21 cellular contexts compared by ENCODE assay signal in the genomic region with DNA sequence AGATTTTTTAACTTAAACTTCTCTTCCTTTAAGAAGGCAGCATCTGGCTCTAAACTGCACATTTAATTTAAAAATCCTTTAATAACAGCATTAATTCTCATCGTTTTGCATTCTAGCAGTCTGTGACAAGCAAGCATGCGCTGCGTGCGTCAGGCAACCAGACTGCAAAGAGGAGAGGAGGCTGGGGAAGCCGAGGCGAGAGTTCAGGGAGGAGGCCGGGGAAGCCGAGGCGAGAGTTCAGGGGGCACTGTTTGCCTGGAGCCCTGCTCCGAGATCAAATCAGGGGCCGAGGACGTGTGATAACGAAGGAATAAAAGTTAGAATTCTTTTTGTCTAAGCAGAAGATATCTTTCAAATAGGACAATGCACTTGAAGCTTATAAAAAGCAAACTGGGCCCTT.
DNase-seq lines count a peak whose midpoint lies in the region; ATAC-seq and TF ChIP-seq lines count a peak whose summit lies in the region.
"Had no signal": no experiment of that assay in that cellular context is flagged by ENCODE, and none has a peak within 500 bp of the region (broad histone marks: within the 10 kb centered on the region; RNA-seq: fewer than 3 reads in every experiment).

No MANE protein-coding gene starts in this region.

- H3K9me3 ChIP-seq in left ventricle myocardium inferior (replicated peaks) = no peaks in the 10 kb centered on the region
- H3K9me3 ChIP-seq in ectodermal cell (ENCODE audit: control insufficient read depth, low read length) = no peaks in the 10 kb centered on the region
- no peaks in the 10 kb centered on the region for H3K9me3 ChIP-seq in mucosa of descending colon
- H3K9me3 ChIP-seq: BE2C, HAP-1 had no signal

- no peak for DNase-seq in left ventricle myocardium inferior
- no peak for DNase-seq in Right ventricle myocardium inferior (ENCODE audit: missing footprints)
- peak; percentile 56 to 67 (median 58) for DNase-seq in mucosa of descending colon
- DNase-seq in type B pancreatic cell (ENCODE audit: extremely low spot score, unreplicated experiment) = no peak
- DNase-seq in DMS79 treated with DMSO at 0.1 percent for 48 hours (lab: John Stamatoyannopoulos, UW) = no peak
- DNase-seq in DMS153 treated with DMSO at 0.1 percent for 48 hours (lab: John Stamatoyannopoulos, UW; ENCODE audit: unreplicated experiment) = no peak
- DNase-seq in Kasumi-1 (lab: John Stamatoyannopoulos, UW) = no peak
- DNase-seq: 8988T; activated CD4-positive, CD25-positive, alpha-beta regulatory T cell; activated CD8-positive, alpha-beta T cell treated with anti-CD3 and anti-CD28 coated beads for 36 hours; activated naive CD4-positive, alpha-beta T cell treated with anti-CD3 and anti-CD28 coated beads, Interleukin-2, amount 50 U/mL, for 16 hours; activated T-cell treated with anti-CD3 and anti-CD28 coated beads, Interleukin-2, amount 50 U/mL, for 4 hours; BE2C; NCI-H1694; NCI-H774; nucleus accumbens had no signal

- peaks cover 5% of the 10 kb centered on the region for H3K27me3 ChIP-seq in left ventricle myocardium inferior (ENCODE audit: low read depth)
- H3K27me3 ChIP-seq in ectodermal cell (ENCODE audit: control insufficient read depth, insufficient read depth, low read length, poor library complexity, severe bottlenecking) = no peaks in the 10 kb centered on the region
- H3K27me3 ChIP-seq: BE2C had no signal

- peak overlapping the region; percentile 57 for H3K4me3 Mint-ChIP-seq in type B pancreatic cell
- H3K4me3 Mint-ChIP-seq: activated CD8-positive, alpha-beta T cell treated with anti-CD3 and anti-CD28 coated beads for 36 hours; activated T-cell treated with anti-CD3 and anti-CD28 coated beads, Interleukin-2, amount 50 U/mL, for 4 hours; IgD-negative memory B cell; stimulated activated naive CD8-positive, alpha-beta T cell treated with anti-CD3 and anti-CD28 coated beads, Interleukin-15, Interleukin-2, amounts not matched to agents 100 ng/mL and 50 ng/mL, for 24 hours had no signal

- peaks cover 40% of the 10 kb centered on the region for H3K4me1 Mint-ChIP-seq in type B pancreatic cell (ENCODE audit: unreplicated experiment)
- H3K4me1 Mint-ChIP-seq: IgD-negative memory B cell had no signal

- H3K36me3 Mint-ChIP-seq in type B pancreatic cell = no peaks in the 10 kb centered on the region

- intact Hi-C loops in left ventricle myocardium inferior (cut with micrococcal nuclease) (loop anchor here (10.0 kb wide), 1 partner anchor 255 kb away; no protein-coding TSS in a partner anchor), Right ventricle myocardium inferior (cut with DNase I) (no loop called here), mucosa of descending colon (cut with DNase I, micrococcal nuclease) (loop anchor here in 1 of 2 donors (5.0 kb wide), 1 partner anchor 433 kb away; no protein-coding TSS in a partner anchor)

- H3K27ac ChIP-seq in left ventricle myocardium inferior (replicated peaks) (peak overlapping the region; percentile 15), ectodermal cell (ENCODE audit: insufficient read depth, low read depth, low read length, poor library complexity, severe bottlenecking) (peak overlapping the region; percentile 97)

- 76 to 77% methylated on average over 13 of the region's 13 CpGs for WGBS in ectodermal cell, 2 experiments

- H3K27me3 Mint-ChIP-seq in type B pancreatic cell = no peaks in the 10 kb centered on the region
- H3K27me3 Mint-ChIP-seq: IgD-negative memory B cell; stimulated activated naive CD8-positive, alpha-beta T cell treated with anti-CD3 and anti-CD28 coated beads, Interleukin-15, Interleukin-2, amounts not matched to agents 100 ng/mL and 50 ng/mL, for 24 hours had no signal

- no peak for ATAC-seq in Right ventricle myocardium inferior
- ATAC-seq in mucosa of descending colon = no peak
- ATAC-seq: activated T-cell treated with anti-CD3 and anti-CD28 coated beads, Interleukin-2, amount 50 U/mL, for 4 hours had no signal

- H3K4me3 ChIP-seq in left ventricle myocardium inferior (no peak overlapping the region), ectodermal cell (ENCODE audit: insufficient read depth, low read depth, low read length) (no peak overlapping the region), mucosa of descending colon (no peak overlapping the region)
- H3K4me3 ChIP-seq: GM12878, HAP-1 had no signal

- peaks cover 7% of the 10 kb centered on the region for H3K4me1 ChIP-seq in left ventricle myocardium inferior
- H3K4me1 ChIP-seq in ectodermal cell (ENCODE audit: control insufficient read depth, insufficient read depth, low read length) = peaks cover 40% of the 10 kb centered on the region
- peaks cover 33% of the 10 kb centered on the region for H3K4me1 ChIP-seq in mucosa of descending colon (ENCODE audit: low read depth)
- H3K4me1 ChIP-seq: BE2C had no signal

- TF ChIP-seq CTCF in left ventricle myocardium inferior (IDR thresholded peaks at IDR 0.05; ENCODE audit: borderline replicate concordance) (no peak), mucosa of descending colon (IDR thresholded peaks at IDR 0.05) (no peak), type B pancreatic cell (conservative IDR thresholded peaks at IDR 0.05) (no peak)

- peaks cover 15% of the 10 kb centered on the region for H3K9me3 Mint-ChIP-seq in type B pancreatic cell
- H3K9me3 Mint-ChIP-seq: activated CD8-positive, alpha-beta T cell treated with anti-CD3 and anti-CD28 coated beads for 36 hours; stimulated activated naive CD8-positive, alpha-beta T cell treated with anti-CD3 and anti-CD28 coated beads, Interleukin-15, Interleukin-2, amounts not matched to agents 100 ng/mL and 50 ng/mL, for 24 hours had no signal

- H3K36me3 ChIP-seq in left ventricle myocardium inferior (no peaks in the 10 kb centered on the region), ectodermal cell (ENCODE audit: control insufficient read depth, insufficient read depth, low read length) (no peaks in the 10 kb centered on the region), mucosa of descending colon (ENCODE audit: low read depth) (no peaks in the 10 kb centered on the region)
- H3K36me3 ChIP-seq: BE2C, HAP-1 had no signal

- H3K27ac Mint-ChIP-seq in type B pancreatic cell = peak overlapping the region; percentile 96
- H3K27ac Mint-ChIP-seq: activated CD8-positive, alpha-beta T cell treated with anti-CD3 and anti-CD28 coated beads for 36 hours; IgD-negative memory B cell; stimulated activated naive CD8-positive, alpha-beta T cell treated with anti-CD3 and anti-CD28 coated beads, Interleukin-15, Interleukin-2, amounts not matched to agents 100 ng/mL and 50 ng/mL, for 24 hours had no signal

Comparison
In these comparisons a context has a peak if more than half of its experiments do, and no peak if none do; other contexts are left out.
1. DNase-seq: peak in mucosa of descending colon (3 of 3); none in left ventricle myocardium inferior (single experiment), Right ventricle myocardium inferior (single experiment), type B pancreatic cell (single experiment), DMS79 treated with DMSO at 0.1 percent for 48 hours (single experiment), DMS153 treated with DMSO at 0.1 percent for 48 hours (single experiment) and Kasumi-1 (0 of 2).